15 cellular contexts compared by ENCODE assay signal in genomic region chr3:32292085-32292796, GRCh38. TPM values are rescaled to one million over a fixed set of nuclear protein-coding genes. Genes with fewer than 3 reads are reported as not detected.
A peak's percentile ranks its signal among the peaks of the same experiment; 100 is the strongest.
DNase-seq lines count a peak whose midpoint lies in the region; ATAC-seq and TF ChIP-seq lines count a peak whose summit lies in the region.
"Had no signal": no experiment of that assay in that cellular context is flagged by ENCODE, and none has a peak within 500 bp of the region (broad histone marks: within the 10 kb centered on the region; RNA-seq: fewer than 3 reads in every experiment).

No MANE protein-coding gene starts in this region.

- no peak for TF ChIP-seq CTCF in progenitor cell of endocrine pancreas (IDR thresholded peaks at IDR 0.05; ENCODE audit: unreplicated experiment)

- peaks cover 28% of the 10 kb centered on the region for H3K4me1 Mint-ChIP-seq in activated T-cell treated with anti-CD3 and anti-CD28 coated beads, Interleukin-2, amount 50 U/mL, for 24 hours (ENCODE audit: low read depth)
- H3K4me1 Mint-ChIP-seq in T-helper 17 cell (peaks cover 36% of the 10 kb centered on the region), progenitor cell of endocrine pancreas (ENCODE audit: low read depth) (peaks cover 37% of the 10 kb centered on the region)

- DNase-seq in activated T-cell treated with anti-CD3 and anti-CD28 coated beads, Interleukin-2, amount 50 U/mL, for 24 hours, result no peak
- DNase-seq in activated T-cell treated with anti-CD3 and anti-CD28 coated beads for 4 hours, result no peak
- DNase-seq in T-helper 17 cell, result no peak
- peak; percentile 21 for DNase-seq in fibroblast of gingiva (ENCODE audit: low read depth)
- DNase-seq in progenitor cell of endocrine pancreas (ENCODE audit: low spot score, unreplicated experiment), result no peak
- DNase-seq in T-helper 9 cell, result no peak
- no peak for DNase-seq in A172 (ENCODE audit: low spot score)
- DNase-seq: 8988T, C1 segment of cervical spinal cord, HCEC 1CT, KBM-7, NCI-H1048, NCI-H2107, NCI-H345 had no signal

- no peaks in the 10 kb centered on the region for H3K36me3 Mint-ChIP-seq in activated T-cell treated with anti-CD3 and anti-CD28 coated beads, Interleukin-2, amount 50 U/mL, for 24 hours (ENCODE audit: low read depth)
- H3K36me3 Mint-ChIP-seq in T-helper 17 cell (ENCODE audit: low read depth) (no peaks in the 10 kb centered on the region), progenitor cell of endocrine pancreas (ENCODE audit: insufficient read depth) (peaks cover 5% of the 10 kb centered on the region)

- H3K27me3 Mint-ChIP-seq in activated T-cell treated with anti-CD3 and anti-CD28 coated beads, Interleukin-2, amount 50 U/mL, for 24 hours, result no peaks in the 10 kb centered on the region
- no peaks in the 10 kb centered on the region for H3K27me3 Mint-ChIP-seq in T-helper 17 cell
- H3K27me3 Mint-ChIP-seq in progenitor cell of endocrine pancreas, result no peaks in the 10 kb centered on the region

- H3K27ac Mint-ChIP-seq in activated T-cell treated with anti-CD3 and anti-CD28 coated beads, Interleukin-2, amount 50 U/mL, for 24 hours, result peak overlapping the region; percentile 7
- peak overlapping the region; percentile 53 for H3K27ac Mint-ChIP-seq in T-helper 17 cell
- peak overlapping the region; percentile 54 for H3K27ac Mint-ChIP-seq in progenitor cell of endocrine pancreas

- H3K4me3 Mint-ChIP-seq in activated T-cell treated with anti-CD3 and anti-CD28 coated beads, Interleukin-2, amount 50 U/mL, for 24 hours, result no peak overlapping the region
- H3K4me3 Mint-ChIP-seq in T-helper 17 cell, result no peak overlapping the region
- no peak overlapping the region for H3K4me3 Mint-ChIP-seq in progenitor cell of endocrine pancreas (ENCODE audit: low read depth)

- ATAC-seq in T-helper 17 cell (no peak), SK-N-SH treated with all-trans-retinoic acid at 6 μM for 48 hours (no peak)

- H3K9me3 ChIP-seq in T-helper 17 cell (ENCODE audit: control insufficient read depth, low read length, poor library complexity, severe bottlenecking), result no peaks in the 10 kb centered on the region

- no peaks in the 10 kb centered on the region for H3K9me3 Mint-ChIP-seq in activated T-cell treated with anti-CD3 and anti-CD28 coated beads, Interleukin-2, amount 50 U/mL, for 24 hours
- H3K9me3 Mint-ChIP-seq in progenitor cell of endocrine pancreas (ENCODE audit: low read depth), result no peaks in the 10 kb centered on the region

TF ChIP-seq in SK-N-SH treated with all-trans-retinoic acid at 6 μM for 48 hours, 23 proteins besides CTCF, POLR2A, EP300 and RAD21:
- TF ChIP-seq PPARA (CRISPR knock-in tag; IDR thresholded peaks at IDR 0.05; ENCODE audit: borderline replicate concordance), result no peak
- TF ChIP-seq PATZ1 (CRISPR knock-in tag; IDR thresholded peaks at IDR 0.05; ENCODE audit: borderline replicate concordance), result no peak
- TF ChIP-seq ZFP3 (CRISPR knock-in tag; IDR thresholded peaks at IDR 0.05), result no peak
- TF ChIP-seq TOX (CRISPR knock-in tag; IDR thresholded peaks at IDR 0.05; ENCODE audit: borderline replicate concordance), result no peak
- TF ChIP-seq GLIS3 (CRISPR knock-in tag; IDR thresholded peaks at IDR 0.05), result no peak
- TF ChIP-seq ZFP30 (CRISPR knock-in tag; IDR thresholded peaks at IDR 0.05), result no peak
- TF ChIP-seq ZNF565 (CRISPR knock-in tag; conservative IDR thresholded peaks at IDR 0.05; ENCODE audit: low read depth), result no peak
- no peak for TF ChIP-seq ESRRG (CRISPR knock-in tag; IDR thresholded peaks at IDR 0.05)
- TF ChIP-seq ZC3H10 (CRISPR knock-in tag; IDR thresholded peaks at IDR 0.05), result no peak

RNA-seq across cellular contexts. Expression of gene CMTM8, which starts 53.8 kb away (rescaled TPM):
- total RNA-seq in T-helper 17 cell (10 to 100 TPM in 1 of 2 donors, 1 to 10 TPM in 1; 6.3 to 16.4 TPM), progenitor cell of endocrine pancreas (33.8 and 39.1 TPM in 2 replicates)
- total RNA-seq in A172 (2014; rRNA removed; shearing (Covaris generic)), result 3.4 and 3.5 TPM in 2 replicates
